Comparison of ENCODE assay signal across 19 cellular contexts in the genomic region with DNA sequence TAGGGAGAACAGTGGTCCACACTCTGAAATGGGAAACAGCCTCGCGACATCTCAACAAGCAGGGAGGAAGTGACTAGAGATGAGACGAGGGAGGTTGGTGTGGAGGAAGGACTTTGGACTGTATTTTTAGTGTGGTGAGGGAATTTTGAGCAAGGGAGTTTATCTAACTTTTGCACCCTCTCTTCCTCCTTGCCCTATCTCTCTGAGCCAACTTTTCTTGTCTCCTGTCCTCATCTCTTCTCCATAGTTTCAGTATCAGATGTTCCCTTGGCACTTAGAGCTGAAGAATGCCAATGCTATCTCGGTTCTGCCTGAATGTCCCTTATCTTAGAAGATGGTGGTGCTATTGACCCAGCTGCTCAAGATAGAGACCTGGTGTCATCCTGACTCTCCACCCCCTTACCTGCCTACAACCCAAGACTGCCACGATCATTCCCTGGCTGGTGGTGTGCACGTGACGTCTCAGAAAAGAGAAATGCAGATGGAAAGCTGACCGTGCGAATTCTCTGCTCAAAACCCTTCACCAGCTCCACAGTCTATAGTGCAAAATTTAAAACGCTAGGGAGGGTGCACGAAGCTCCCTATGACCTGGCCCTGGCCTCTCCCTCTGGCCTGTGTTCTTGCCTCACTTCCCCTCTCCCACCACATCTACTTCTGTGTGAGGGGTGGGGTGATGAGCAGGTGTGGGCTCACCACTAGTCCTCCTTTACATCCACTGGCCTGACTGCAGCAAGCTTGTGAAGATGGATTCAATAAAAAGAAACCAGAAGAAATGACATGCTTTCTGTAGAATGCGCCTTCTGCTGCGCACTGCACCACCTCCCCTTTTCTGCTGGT. TPM values are rescaled to one million over a fixed set of nuclear protein-coding genes. Genes with fewer than 3 reads are reported as not detected.
DNase-seq lines count a peak whose midpoint lies in the region; ATAC-seq, FAIRE-seq and TF ChIP-seq lines count a peak whose summit lies in the region.
"Had no signal": no experiment of that assay in that cellular context is flagged by ENCODE, and none has a peak within 500 bp of the region (broad histone marks: within the 10 kb centered on the region; RNA-seq: fewer than 3 reads in every experiment).

No MANE protein-coding gene starts in this region.

- TF ChIP-seq EP300 in A549 (IDR thresholded peaks at IDR 0.05) = no peak

- peak overlapping the region in 2 of 7 donors; percentile 23 to 82 for H3K27ac Mint-ChIP-seq in CD4-positive, alpha-beta memory T cell
- H3K27ac Mint-ChIP-seq in central memory CD8-positive, alpha-beta T cell (ENCODE audit: low read depth) = no peak overlapping the region
- H3K27ac Mint-ChIP-seq: mesothelial cell of epicardium had no signal

- ATAC-seq in A549 (no peak), GM21529 (IDR thresholded peaks at IDR 0.05; ENCODE audit: unreplicated experiment) (no peak)
- no peak for ATAC-seq in central memory CD8-positive, alpha-beta T cell (replicated peaks; ENCODE audit: extremely low read depth, poor library complexity, severe bottlenecking)

- no peaks in the 10 kb centered on the region for H3K9me3 Mint-ChIP-seq in CD4-positive, alpha-beta memory T cell
- H3K9me3 Mint-ChIP-seq in central memory CD8-positive, alpha-beta T cell = no peaks in the 10 kb centered on the region

- TF ChIP-seq CTCF in A549 (IDR thresholded peaks at IDR 0.05) (no peak), GM13977 (IDR thresholded peaks at IDR 0.05; ENCODE audit: extremely low read depth, insufficient read depth, missing control alignments) (no peak)

- DNase-seq in A549 (ENCODE audit: low read depth in 1 of 2, low spot score in 1 of 2) = no peak
- DNase-seq in CD4-positive, alpha-beta memory T cell = no peak
- peak; percentile 84 for DNase-seq in OCI-M1 (lab: John Stamatoyannopoulos, UW)
- DNase-seq in central memory CD8-positive, alpha-beta T cell (ENCODE audit: low spot score in 2 of 2) = no peak
- DNase-seq in SIG-M5 treated with dmso at 0.1 percent for 504 hours (lab: John Stamatoyannopoulos, UW; ENCODE audit: unreplicated experiment) = no peak
- DNase-seq in GM13977 (ENCODE audit: low spot score) = no peak
- DNase-seq in medulla oblongata (ENCODE audit: extremely low spot score) = no peak
- DNase-seq: glutamatergic neuron; H9; NCI-H1105; SHP77 treated with DMSO at 0.1 percent for 48 hours; stimulated activated naive CD4-positive, alpha-beta T cell treated with Interleukin-2 at 50 U/mL for 16 hours had no signal

- no peak for TF ChIP-seq RAD21 in A549 (conservative IDR thresholded peaks at IDR 0.05 in 1 of 2, IDR thresholded peaks at IDR 0.05 in 1 of 2)

- H3K27me3 Mint-ChIP-seq in CD4-positive, alpha-beta memory T cell = no peaks in the 10 kb centered on the region
- H3K27me3 Mint-ChIP-seq in central memory CD8-positive, alpha-beta T cell = no peaks in the 10 kb centered on the region

- FAIRE-seq in A549 (lab: Jason Lieb, UNC) = no peak
- FAIRE-seq: islet of Langerhans, urothelium cell line had no signal

- no peak overlapping the region for H3K4me3 ChIP-seq in A549
- H3K4me3 ChIP-seq in CD4-positive, alpha-beta memory T cell (ENCODE audit: low read length in 2 of 2) = no peak overlapping the region
- H3K4me3 ChIP-seq: skin epidermis had no signal

- H3K9me3 ChIP-seq in A549 = no peaks in the 10 kb centered on the region
- H3K9me3 ChIP-seq in CD4-positive, alpha-beta memory T cell (ENCODE audit: control insufficient read depth in 1 of 2, low read length in 2 of 2) = no peaks in the 10 kb centered on the region

- no peaks in the 10 kb centered on the region for H3K27me3 ChIP-seq in CD4-positive, alpha-beta memory T cell (ENCODE audit: insufficient read depth, low read length)

- no peaks in the 10 kb centered on the region for H3K4me1 ChIP-seq in A549
- no peaks in the 10 kb centered on the region for H3K4me1 ChIP-seq in CD4-positive, alpha-beta memory T cell (ENCODE audit: insufficient read depth, low read length)

- H3K4me2 ChIP-seq in A549 = no peak overlapping the region

- POLR2A ChIA-PET in A549 (lab: Yijun Ruan, JAX) = no interaction called here
- POLR2A ChIA-PET in CD4-positive, alpha-beta memory T cell (lab: Charles Lee; ENCODE audit: partially characterized antibody) = no interaction called here

- WGBS in A549 (ENCODE audit: missing lambda C conversion rate) = 88% methylated on average over 13 of the region's 13 CpGs

- peaks cover 0 to 12% (median 9%) of the 10 kb centered on the region in 4 donors for H3K4me1 Mint-ChIP-seq in CD4-positive, alpha-beta memory T cell
- H3K4me1 Mint-ChIP-seq in central memory CD8-positive, alpha-beta T cell = peaks cover 4% of the 10 kb centered on the region
- H3K4me1 Mint-ChIP-seq: mesothelial cell of epicardium had no signal

- CTCF ChIA-PET in A549 (lab: Yijun Ruan, JAX) = no interaction called here
- CTCF ChIA-PET in CD4-positive, alpha-beta memory T cell (lab: Charles Lee; ENCODE audit: partially characterized antibody) = interaction anchor here (0.8 kb wide), 1 partner anchor 10 kb away, joined by 3 read pairs; no protein-coding TSS in a partner anchor

- no peak overlapping the region for H3K27ac ChIP-seq in A549
- no peak overlapping the region for H3K27ac ChIP-seq in CD4-positive, alpha-beta memory T cell (ENCODE audit: low read depth, low read length)
- H3K27ac ChIP-seq: skin epidermis had no signal

- H3K36me3 ChIP-seq in CD4-positive, alpha-beta memory T cell (ENCODE audit: insufficient read depth, low read length) = no peaks in the 10 kb centered on the region

- in situ Hi-C loops in GM13977 (cut with MboI; ENCODE audit: low pct_unique_long_range_greater_than_20kb, low sequenced_read_pairs, unreplicated experiment) = no loop called here

- no peak for TF ChIP-seq POLR2A in A549 (IDR thresholded peaks at IDR 0.05; ENCODE audit: low read length)

- peak overlapping the region; percentile 30 to 78 (median 70) for H3K4me3 Mint-ChIP-seq in CD4-positive, alpha-beta memory T cell
- peak overlapping the region; percentile 45 for H3K4me3 Mint-ChIP-seq in central memory CD8-positive, alpha-beta T cell
- H3K4me3 Mint-ChIP-seq: H9, mesothelial cell of epicardium had no signal

- intact Hi-C loops in CD4-positive, alpha-beta memory T cell (cut with micrococcal nuclease) = no loop called here

- peaks cover 0 to under 1% of the 10 kb centered on the region in 2 donors for H3K36me3 Mint-ChIP-seq in CD4-positive, alpha-beta memory T cell
- H3K36me3 Mint-ChIP-seq in central memory CD8-positive, alpha-beta T cell (ENCODE audit: insufficient read depth) = no peaks in the 10 kb centered on the region

RNA-seq across cellular contexts. Expression of gene MPP1, which starts 20.9 kb away (rescaled TPM):
- polyA plus RNA-seq in A549 (2011; rRNA removed) (10.7 and 11.2 TPM in 2 replicates), A549 (2017; fragmentation: RNase III; extraction: RNeasy Plus Mini Kit Qiagen cat#74134 plus additional on column Dnase treatment) (13.8 to 15.1 TPM (median 14.3 TPM) in 3 replicates)
- 9.6 and 10.7 TPM in 2 replicates for polyA plus RNA-seq in A549 (2012; cell fraction: cytosol; rRNA removed)
- 14.9 and 15.8 TPM in 2 replicates for polyA plus RNA-seq in A549 (2012; cell fraction: nucleus; rRNA removed)
- 8.6 and 11.1 TPM in 2 replicates for polyA minus RNA-seq in A549 (2011; rRNA and poly(A)+ RNA removed)
- 10 to 100 TPM; 11.1 to 12.6 TPM for total RNA-seq in CD4-positive, alpha-beta memory T cell
- 10 to 100 TPM; 10.6 to 14.7 TPM for polyA plus RNA-seq in CD4-positive, alpha-beta memory T cell

RNA-seq across cellular contexts. Expression of gene DKC1, which starts 21.7 kb away (rescaled TPM):
- 137 and 209 TPM in 2 replicates for polyA plus RNA-seq in A549 (2011; rRNA removed)
- polyA plus RNA-seq in A549 (2012; cell fraction: cytosol; rRNA removed) = 88.4 and 101 TPM in 2 replicates
- 65.4 and 111 TPM in 2 replicates for polyA plus RNA-seq in A549 (2012; cell fraction: nucleus; rRNA removed)
- 165 to 190 TPM (median 166 TPM) in 3 replicates for polyA plus RNA-seq in A549 (2017; fragmentation: RNase III; extraction: RNeasy Plus Mini Kit Qiagen cat#74134 plus additional on column Dnase treatment)
- 113 and 122 TPM in 2 replicates for polyA minus RNA-seq in A549 (2011; rRNA and poly(A)+ RNA removed)
- 10 to 100 TPM; 60.0 to 63.9 TPM for total RNA-seq in CD4-positive, alpha-beta memory T cell
- polyA plus RNA-seq in CD4-positive, alpha-beta memory T cell = 10 to 100 TPM; 30.4 to 41.4 TPM

RNA-seq across cellular contexts. Expression of gene GAB3, which starts 33.5 kb away (rescaled TPM):
- polyA plus RNA-seq in A549 (2011; rRNA removed) (0.39 and 0.56 TPM in 2 replicates), A549 (2017; fragmentation: RNase III; extraction: RNeasy Plus Mini Kit Qiagen cat#74134 plus additional on column Dnase treatment) (0.13 to 0.21 TPM (median 0.15 TPM) in 3 replicates)
- 0.12 and 0.19 TPM in 2 replicates for polyA plus RNA-seq in A549 (2012; cell fraction: cytosol; rRNA removed)
- 0.56 and 0.72 TPM in 2 replicates for polyA plus RNA-seq in A549 (2012; cell fraction: nucleus; rRNA removed)
- polyA minus RNA-seq in A549 (2011; rRNA and poly(A)+ RNA removed) = 0.58 and 0.99 TPM in 2 replicates
- 10 to 100 TPM; 14.9 to 15.6 TPM for total RNA-seq in CD4-positive, alpha-beta memory T cell
- polyA plus RNA-seq in CD4-positive, alpha-beta memory T cell = 1 to 10 TPM; 3.2 to 5.6 TPM

RNA-seq across cellular contexts. Expression of gene SMIM9, which starts 50.1 kb away (rescaled TPM):
- polyA plus RNA-seq in A549 (2011; rRNA removed) (not detected in 2 replicates), A549 (2017; fragmentation: RNase III; extraction: RNeasy Plus Mini Kit Qiagen cat#74134 plus additional on column Dnase treatment) (not detected in 3 replicates)
- polyA plus RNA-seq in A549 (2012; cell fraction: cytosol; rRNA removed) = not detected in 2 replicates
- not detected in 2 replicates for polyA plus RNA-seq in A549 (2012; cell fraction: nucleus; rRNA removed)
- not detected in 2 replicates for polyA minus RNA-seq in A549 (2011; rRNA and poly(A)+ RNA removed)
- total RNA-seq in CD4-positive, alpha-beta memory T cell = not detected
- polyA plus RNA-seq in CD4-positive, alpha-beta memory T cell = not detected
- total RNA-seq: H9, mesothelial cell of epicardium, osteocyte had no signal
- polyA plus RNA-seq: esophagus had no signal
